In genomic region chr14:20934148-20934762, GRCh38 we compare ENCODE assay signal across 9 cellular contexts. TPM values are rescaled to one million over a fixed set of nuclear protein-coding genes. Genes with fewer than 3 reads are reported as not detected.
DNase-seq lines count a peak whose midpoint lies in the region; ATAC-seq and TF ChIP-seq lines count a peak whose summit lies in the region.
"Had no signal": no experiment of that assay in that cellular context is flagged by ENCODE, and none has a peak within 500 bp of the region (broad histone marks: within the 10 kb centered on the region; RNA-seq: fewer than 3 reads in every experiment).

No MANE protein-coding gene starts in this region.

- DNase-seq in NCI-H69 (lab: John Stamatoyannopoulos, UW) (peak; percentile 33), cardiac fibroblast (ENCODE audit: low read depth in 2 of 2) (peak; percentile 18 to 29), myocyte (ENCODE audit: low read depth) (peak; percentile 3), DMS53 treated with DMSO at 0.1 percent for 48 hours (lab: John Stamatoyannopoulos, UW; ENCODE audit: unreplicated experiment) (no peak), cortex of kidney (lab: John Stamatoyannopoulos, UW) (no peak)
- DNase-seq in central memory CD4-positive, alpha-beta T cell, result no peak

- H3K4me3 ChIP-seq in cardiac fibroblast (replicated peaks in 1 of 2; ENCODE audit: low read depth in 2 of 2, low read length in 2 of 2), result no peak overlapping the region
- H3K4me3 ChIP-seq: SK-N-MC had no signal

- ATAC-seq in HG02840 (IDR thresholded peaks at IDR 0.05; ENCODE audit: low FRiP score, unreplicated experiment), result no peak

- TF ChIP-seq CTCF in GM12872 (IDR thresholded peaks at IDR 0.05; ENCODE audit: insufficient read depth, low read depth, low read length) (peak; percentile 77), cardiac fibroblast (IDR thresholded peaks at IDR 0.05; ENCODE audit: low read depth, low read length) (peak; percentile 66)

RNA-seq across cellular contexts. Expression of gene RNASE2, which starts 21.0 kb away (rescaled TPM):
- total RNA-seq in myocyte, result not detected in 2 replicates
- not detected for polyA plus RNA-seq in myocyte (2012)

RNA-seq across cellular contexts. Expression of gene RNASE3, which starts 43.1 kb away (rescaled TPM):
- not detected in 2 replicates for total RNA-seq in myocyte
- polyA plus RNA-seq in myocyte (2012), result not detected

RNA-seq across cellular contexts. Expression of gene METTL17, which starts 55.5 kb away (rescaled TPM):
- total RNA-seq in myocyte, result 66.9 and 71.5 TPM in 2 replicates
- polyA plus RNA-seq in myocyte (2012), result 35.2 TPM

Comparison
In these comparisons a context has a peak if more than half of its experiments do, and no peak if none do; other contexts are left out.
1. DNase-seq: peak in NCI-H69 (single experiment), cardiac fibroblast (2 of 2) and myocyte (single experiment); none in central memory CD4-positive, alpha-beta T cell (single experiment), DMS53 treated with DMSO at 0.1 percent for 48 hours (single experiment) and cortex of kidney (single experiment).